ENCODE assay signal across 16 cellular contexts in the genomic region with DNA sequence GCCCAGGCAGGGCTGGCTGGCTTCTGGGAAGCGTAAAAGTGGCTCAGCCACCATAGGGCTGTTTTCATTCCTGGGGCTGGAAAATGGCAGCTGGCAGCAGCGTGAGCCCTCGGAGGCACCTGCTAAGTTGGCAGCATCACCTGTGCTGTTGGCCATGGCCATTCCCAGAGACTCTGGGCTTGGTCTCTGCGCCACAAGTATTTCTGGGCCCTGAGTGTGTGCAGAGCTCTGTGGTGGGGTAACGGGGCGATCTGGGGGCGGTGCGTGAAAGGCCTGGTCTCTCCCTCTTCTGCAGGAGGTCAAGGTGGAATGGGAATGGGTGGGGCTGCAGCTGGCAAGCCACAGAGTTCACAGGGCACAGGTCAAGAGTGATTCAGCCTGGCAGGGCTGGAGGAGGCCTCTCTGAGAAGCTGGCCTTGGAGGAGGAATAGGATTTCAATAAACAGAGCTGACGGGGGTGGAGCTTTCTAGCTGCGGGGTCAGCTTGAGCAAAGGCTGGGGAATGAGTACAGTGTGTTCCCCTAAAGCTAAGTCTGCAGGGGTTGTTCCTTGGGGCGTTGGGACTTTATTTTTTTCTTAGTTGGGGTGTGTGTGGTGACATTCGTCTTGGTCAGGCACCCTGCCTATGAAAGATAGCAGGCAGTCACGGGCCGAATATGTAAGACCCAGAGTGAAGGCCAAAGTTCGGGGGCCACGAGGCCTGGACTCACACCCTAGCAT. TPM values are rescaled to one million over a fixed set of nuclear protein-coding genes. Genes with fewer than 3 reads are reported as not detected.
DNase-seq lines count a peak whose midpoint lies in the region; ATAC-seq and TF ChIP-seq lines count a peak whose summit lies in the region.
"Had no signal": no experiment of that assay in that cellular context is flagged by ENCODE, and none has a peak within 500 bp of the region (broad histone marks: within the 10 kb centered on the region; RNA-seq: fewer than 3 reads in every experiment).

No MANE protein-coding gene starts in this region.

- no peak overlapping the region for H3K4ac ChIP-seq in trophoblast cell (ENCODE audit: low read depth, low read length)

- H2BK12ac ChIP-seq in trophoblast cell (ENCODE audit: low read length) = no peak overlapping the region

- no peak overlapping the region for H3K9ac ChIP-seq in trophoblast cell (ENCODE audit: low read length)
- no peak overlapping the region for H3K9ac ChIP-seq in Karpas-422 (ENCODE audit: low read length)

- H3K79me1 ChIP-seq in trophoblast cell (ENCODE audit: low read length) = no peaks in the 10 kb centered on the region

- H4K91ac ChIP-seq in trophoblast cell (ENCODE audit: low read depth, low read length) = no peak overlapping the region

- H3K9me3 Mint-ChIP-seq in nephron progenitor cell = no peaks in the 10 kb centered on the region
- H3K9me3 Mint-ChIP-seq: activated CD4-positive, alpha-beta T cell treated with anti-CD3 and anti-CD28 coated beads, Interleukin-2, amount 10 ng/mL, durations not matched to agents 7 days and 5 days; activated T-helper 2 cell treated with anti-CD3 and anti-CD28 coated beads, Interferon-gamma antibody, Interleukin-2, Interleukin-4, amounts not matched to agents 10 μg/mL and 5 μg/mL and 100 μg/mL, durations not matched to agents 14 hours and 24 hours and 36 hours; neural crest cell; T-helper 2 cell treated with Interferon-gamma antibody and Interleukin-4, amounts not matched to agents 5 μg/mL and 100 μg/mL, for 36 hours had no signal

- H3K4me3 ChIP-seq in coronary artery (no peak overlapping the region), trophoblast cell (ENCODE audit: low read depth, low read length) (no peak overlapping the region), left ventricle myocardium inferior (no peak overlapping the region), Karpas-422 (ENCODE audit: low read length) (no peak overlapping the region)
- H3K4me3 ChIP-seq: heart left ventricle, left lung, tibial artery had no signal

- peaks cover 64% of the 10 kb centered on the region for H3K4me1 Mint-ChIP-seq in nephron progenitor cell

- no peak overlapping the region for H3K14ac ChIP-seq in trophoblast cell (ENCODE audit: low read length)

- H4K12ac ChIP-seq in trophoblast cell (ENCODE audit: low read depth, low read length) = no peak overlapping the region

- H3K36me3 ChIP-seq in trophoblast cell (ENCODE audit: control insufficient read depth in 1 of 2, insufficient read depth in 2 of 2, low read length in 2 of 2) (no peaks in the 10 kb centered on the region), left ventricle myocardium inferior (no peaks in the 10 kb centered on the region), Karpas-422 (ENCODE audit: insufficient read depth, low read length) (no peaks in the 10 kb centered on the region)
- H3K36me3 ChIP-seq: heart left ventricle, left lung, tibial artery had no signal

- H3K27ac ChIP-seq in coronary artery = no peak overlapping the region
- no peak overlapping the region for H3K27ac ChIP-seq in trophoblast cell (ENCODE audit: low read depth, low read length)
- H3K27ac ChIP-seq in left ventricle myocardium inferior (replicated peaks) = no peak overlapping the region
- H3K27ac ChIP-seq in Karpas-422 (ENCODE audit: low read length) = no peak overlapping the region
- H3K27ac ChIP-seq: heart left ventricle, left lung, tibial artery had no signal

- WGBS in trophoblast cell (ENCODE audit: extremely low coverage, insufficient coverage, insufficient read length) = no CpG with 5 or more reads among the region's 16 CpGs

- no peak overlapping the region for H3K4me3 Mint-ChIP-seq in nephron progenitor cell
- H3K4me3 Mint-ChIP-seq: activated CD4-positive, alpha-beta T cell treated with anti-CD3 and anti-CD28 coated beads, Interleukin-2, amount 10 ng/mL, durations not matched to agents 7 days and 5 days; neural crest cell; T-helper 2 cell treated with Interferon-gamma antibody and Interleukin-4, amounts not matched to agents 5 μg/mL and 100 μg/mL, for 36 hours had no signal

- no peak for ATAC-seq in Right ventricle myocardium inferior
- ATAC-seq: heart left ventricle, left lung had no signal

- H2BK5ac ChIP-seq in trophoblast cell (ENCODE audit: low read depth, low read length, poor library complexity) = no peak overlapping the region

- H3K18ac ChIP-seq in trophoblast cell (ENCODE audit: low read length) = no peak overlapping the region

- peaks cover 62% of the 10 kb centered on the region for H3K27me3 Mint-ChIP-seq in nephron progenitor cell (ENCODE audit: low read depth, poor library complexity)

- H3K4me1 ChIP-seq in trophoblast cell (ENCODE audit: control insufficient read depth in 1 of 2, insufficient read depth in 2 of 2, low read length in 2 of 2) = peaks cover 0 to 3% of the 10 kb centered on the region in 2 experiments
- H3K4me1 ChIP-seq in left ventricle myocardium inferior = peaks cover 16% of the 10 kb centered on the region
- H3K4me1 ChIP-seq in Karpas-422 (ENCODE audit: low read length) = no peaks in the 10 kb centered on the region
- H3K4me1 ChIP-seq: Caco-2, left lung had no signal

- H3K9me3 ChIP-seq in trophoblast cell (ENCODE audit: insufficient read depth, low read depth, low read length) (peaks cover 4% of the 10 kb centered on the region), left ventricle myocardium inferior (replicated peaks) (no peaks in the 10 kb centered on the region), Karpas-422 (ENCODE audit: low read length) (no peaks in the 10 kb centered on the region)
- H3K9me3 ChIP-seq: Caco-2, heart left ventricle, left lung had no signal

- peak overlapping the region; percentile 90 for H3K27ac Mint-ChIP-seq in nephron progenitor cell
- H3K27ac Mint-ChIP-seq: activated CD4-positive, alpha-beta T cell treated with anti-CD3 and anti-CD28 coated beads, Interleukin-2, amount 10 ng/mL, durations not matched to agents 7 days and 5 days; activated T-helper 2 cell treated with anti-CD3 and anti-CD28 coated beads, Interferon-gamma antibody, Interleukin-2, Interleukin-4, amounts not matched to agents 10 μg/mL and 5 μg/mL and 100 μg/mL, durations not matched to agents 14 hours and 24 hours and 36 hours; T-helper 2 cell treated with Interferon-gamma antibody and Interleukin-4, amounts not matched to agents 5 μg/mL and 100 μg/mL, for 36 hours had no signal

- H4K20me1 ChIP-seq in Karpas-422 (ENCODE audit: insufficient read depth, low read depth, low read length) = 0 out of 2 replicates have a peak, but pooled peaks cover 3% of the 10 kb centered on the region

- H3K27me3 ChIP-seq in trophoblast cell (ENCODE audit: insufficient read depth, low read length) (no peaks in the 10 kb centered on the region), left ventricle myocardium inferior (ENCODE audit: low read depth) (peaks cover 55% of the 10 kb centered on the region), Karpas-422 (ENCODE audit: low read length) (no peaks in the 10 kb centered on the region)

- no peak overlapping the region for H3K23ac ChIP-seq in trophoblast cell (ENCODE audit: low read length)

- no peaks in the 10 kb centered on the region for H3K79me2 ChIP-seq in trophoblast cell (ENCODE audit: control insufficient read depth, insufficient read depth, low read length, poor library complexity)
- H3K79me2 ChIP-seq in Karpas-422 (ENCODE audit: low read length) = no peaks in the 10 kb centered on the region

- no peak overlapping the region for H2BK120ac ChIP-seq in trophoblast cell (ENCODE audit: insufficient read depth, low read length, poor library complexity)

- H3K9me2 ChIP-seq in Karpas-422 (replicated peaks; ENCODE audit: insufficient read depth, low read length) = no peaks in the 10 kb centered on the region

- H3K36me3 Mint-ChIP-seq in nephron progenitor cell (ENCODE audit: low read depth) = no peaks in the 10 kb centered on the region

- intact Hi-C loops in cardiac septum (cut with DNase I) (no loop called here), Right ventricle myocardium inferior (cut with DNase I) (loop anchor here (10.0 kb wide), 1 partner anchor 206 kb away; no protein-coding TSS in a partner anchor), left ventricle myocardium inferior (cut with micrococcal nuclease) (no loop called here)

- H2AFZ ChIP-seq in trophoblast cell (ENCODE audit: insufficient read depth, low read length, poor library complexity) (no peak overlapping the region), Karpas-422 (ENCODE audit: low read length) (no peak overlapping the region)

- H3K4me2 ChIP-seq in trophoblast cell (ENCODE audit: low read length) (no peak overlapping the region), Karpas-422 (ENCODE audit: low read depth, low read length, poor library complexity, severe bottlenecking) (no peak overlapping the region)

- peak; percentile 70 for DNase-seq in cardiac septum (ENCODE audit: low spot score)
- DNase-seq in Right ventricle myocardium inferior (ENCODE audit: missing footprints) = no peak
- DNase-seq in coronary artery (ENCODE audit: low spot score) = peak; percentile 38
- peak; percentile 37 for DNase-seq in nephron progenitor cell
- no peak for DNase-seq in trophoblast cell
- no peak for DNase-seq in stimulated activated naive CD4-positive, alpha-beta T cell treated with Interleukin-2 at 50 U/mL for 16 hours (lab: John Stamatoyannopoulos, UW)
- DNase-seq in left ventricle myocardium inferior = no peak
- no peak for DNase-seq in Karpas-422
- DNase-seq: activated CD4-positive, alpha-beta T cell treated with anti-CD3 and anti-CD28 coated beads, Interleukin-2, amount 10 ng/mL, durations not matched to agents 7 days and 5 days; Caco-2; left lung had no signal

- H4K8ac ChIP-seq in trophoblast cell (ENCODE audit: low read depth, low read length) = no peak overlapping the region

- no peak for TF ChIP-seq CTCF in coronary artery (IDR thresholded peaks at IDR 0.05)
- no peak for TF ChIP-seq CTCF in nephron progenitor cell (IDR thresholded peaks at IDR 0.05)
- no peak for TF ChIP-seq CTCF in left ventricle myocardium inferior (IDR thresholded peaks at IDR 0.05; ENCODE audit: borderline replicate concordance)

- H2AK5ac ChIP-seq in trophoblast cell (ENCODE audit: low read length) = no peak overlapping the region

RNA-seq across cellular contexts. Expression of a gene that starts 10.3 kb away (rescaled TPM):
- total RNA-seq in cardiac septum (not detected), Right ventricle myocardium inferior (not detected), left ventricle myocardium inferior (not detected)
- not detected in 2 replicates for polyA plus RNA-seq in trophoblast cell (2013)
- not detected in 2 replicates for total RNA-seq in Karpas-422 (2014; rRNA removed; shearing (Covaris generic); ENCODE audit: low replicate concordance)
- total RNA-seq: activated CD4-positive, alpha-beta T cell treated with anti-CD3 and anti-CD28 coated beads, Interleukin-2, amount 10 ng/mL, durations not matched to agents 7 days and 5 days; activated T-helper 2 cell treated with anti-CD3 and anti-CD28 coated beads, Interferon-gamma antibody, Interleukin-2, Interleukin-4, amounts not matched to agents 10 μg/mL and 5 μg/mL and 100 μg/mL, durations not matched to agents 14 hours and 24 hours and 36 hours; Caco-2; left lung; neural crest cell had no signal

Comparison
In these comparisons a context has a peak if more than half of its experiments do, and no peak if none do; other contexts are left out.
1. DNase-seq: peak in cardiac septum (single experiment), coronary artery (single experiment) and nephron progenitor cell (single experiment); none in Right ventricle myocardium inferior (single experiment), trophoblast cell (0 of 2), stimulated activated naive CD4-positive, alpha-beta T cell treated with Interleukin-2 at 50 U/mL for 16 hours (single experiment), left ventricle myocardium inferior (single experiment) and Karpas-422 (single experiment).